16 cellular contexts compared by ENCODE assay signal in the genomic region with DNA sequence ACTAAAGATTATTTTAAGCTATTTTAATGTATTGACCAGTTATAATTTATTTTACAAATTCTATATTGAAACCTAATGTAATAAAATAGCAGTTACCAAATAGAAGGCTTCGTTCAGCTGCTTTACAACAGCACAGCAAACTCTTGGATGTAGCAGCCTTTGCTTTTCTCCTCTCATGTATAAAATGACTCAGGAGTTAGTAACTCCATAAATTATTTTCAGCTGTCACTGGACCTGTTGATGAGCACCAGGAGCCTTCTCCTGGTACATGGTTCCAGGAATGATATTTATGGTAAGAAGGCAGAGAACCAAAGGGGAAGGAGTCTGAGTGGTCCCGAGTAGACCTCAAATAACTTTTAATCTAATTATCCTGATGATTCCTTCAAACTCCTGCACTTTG.
DNase-seq lines count a peak whose midpoint lies in the region; ATAC-seq and TF ChIP-seq lines count a peak whose summit lies in the region.
"Had no signal": no experiment of that assay in that cellular context is flagged by ENCODE, and none has a peak within 500 bp of the region (broad histone marks: within the 10 kb centered on the region; RNA-seq: fewer than 3 reads in every experiment).

No MANE protein-coding gene starts in this region.

- H3K4ac ChIP-seq in mesenchymal stem cell (ENCODE audit: low read depth in 1 of 2, low read length in 2 of 2) = no peak overlapping the region

- peak; percentile 8 for DNase-seq in HFFc6
- peak; percentile 62 for DNase-seq in adipocyte (ENCODE audit: low read depth)
- DNase-seq in fibroblast of the aortic adventitia (ENCODE audit: low read depth) = peak; percentile 34
- peak; percentile 40 for DNase-seq in mesenchymal stem cell
- DNase-seq in activated T-cell treated with anti-CD3 and anti-CD28 coated beads, Interleukin-2, amount 50 U/mL, for 24 hours = no peak
- DNase-seq in medulla oblongata (ENCODE audit: extremely low spot score) = no peak
- DNase-seq: AML-193, COR-L47, H9, NCI-H2029, NCI-H510A, NCI-H82, Right ventricle myocardium superior, SK-N-SH had no signal

- H3K27ac Mint-ChIP-seq in HFFc6 = no peak overlapping the region
- H3K27ac Mint-ChIP-seq in activated T-cell treated with anti-CD3 and anti-CD28 coated beads, Interleukin-2, amount 50 U/mL, for 24 hours = no peak overlapping the region
- H3K27ac Mint-ChIP-seq: H9 had no signal

- no peaks in the 10 kb centered on the region for H3K36me3 Mint-ChIP-seq in HFFc6 (ENCODE audit: low read depth)
- H3K36me3 Mint-ChIP-seq in activated T-cell treated with anti-CD3 and anti-CD28 coated beads, Interleukin-2, amount 50 U/mL, for 24 hours (ENCODE audit: low read depth) = no peaks in the 10 kb centered on the region

- peaks cover 20% of the 10 kb centered on the region for H3K4me1 Mint-ChIP-seq in HFFc6 (ENCODE audit: low read depth)
- no peaks in the 10 kb centered on the region for H3K4me1 Mint-ChIP-seq in activated T-cell treated with anti-CD3 and anti-CD28 coated beads, Interleukin-2, amount 50 U/mL, for 24 hours (ENCODE audit: low read depth)
- H3K4me1 Mint-ChIP-seq: H9 had no signal

- no peak overlapping the region for H2BK5ac ChIP-seq in mesenchymal stem cell (ENCODE audit: low read depth, low read length, poor library complexity, severe bottlenecking)

- H3K9ac ChIP-seq in adipocyte (ENCODE audit: low read length) (no peak overlapping the region), mesenchymal stem cell (ENCODE audit: low read length) (no peak overlapping the region)
- H3K9ac ChIP-seq: SK-N-SH had no signal

- H3K4me1 ChIP-seq in adipocyte (ENCODE audit: control insufficient read depth, insufficient read depth, low read length) (no peaks in the 10 kb centered on the region), mesenchymal stem cell (ENCODE audit: control insufficient read depth, insufficient read depth, low read depth, low read length) (no peaks in the 10 kb centered on the region)

- no peak overlapping the region for H2BK12ac ChIP-seq in mesenchymal stem cell (ENCODE audit: low read length in 2 of 2)

- H3K36me3 ChIP-seq in adipocyte (ENCODE audit: control insufficient read depth, insufficient read depth, low read length, severe bottlenecking) (no peaks in the 10 kb centered on the region), mesenchymal stem cell (ENCODE audit: control insufficient read depth in 1 of 2, insufficient read depth in 2 of 2, low read depth in 1 of 2, low read length in 2 of 2) (no peaks in the 10 kb centered on the region)

- no peaks in the 10 kb centered on the region for H3K9me3 Mint-ChIP-seq in HFFc6
- H3K9me3 Mint-ChIP-seq in activated T-cell treated with anti-CD3 and anti-CD28 coated beads, Interleukin-2, amount 50 U/mL, for 24 hours = peaks cover 2% of the 10 kb centered on the region
- H3K9me3 Mint-ChIP-seq: H9 had no signal

- H3K79me1 ChIP-seq in mesenchymal stem cell (replicated peaks; ENCODE audit: low read length, poor library complexity, severe bottlenecking) = no peaks in the 10 kb centered on the region

- 13% methylated on average over 1 of the region's 2 CpGs for WGBS in mesenchymal stem cell

- no peak overlapping the region for H3K27ac ChIP-seq in mesenchymal stem cell (ENCODE audit: low read length, poor library complexity, severe bottlenecking)

- no peak overlapping the region for H2AK5ac ChIP-seq in mesenchymal stem cell (ENCODE audit: low read length, severe bottlenecking)

- ATAC-seq in GM18517 (IDR thresholded peaks at IDR 0.05; ENCODE audit: unreplicated experiment) = no peak
- ATAC-seq: Panc1 had no signal

- no peak overlapping the region for H2AFZ ChIP-seq in mesenchymal stem cell (ENCODE audit: low read depth, low read length)

- no peak overlapping the region for H3K23ac ChIP-seq in mesenchymal stem cell (ENCODE audit: low read length in 2 of 2)

- no peak overlapping the region for H2BK120ac ChIP-seq in mesenchymal stem cell (ENCODE audit: low read depth, low read length)

- H3K4me3 ChIP-seq in adipocyte (ENCODE audit: low read length) = no peak overlapping the region
- no peak overlapping the region for H3K4me3 ChIP-seq in fibroblast of the aortic adventitia (ENCODE audit: low read depth, low read length)
- no peak overlapping the region for H3K4me3 ChIP-seq in mesenchymal stem cell (ENCODE audit: insufficient read depth in 1 of 2, low read depth in 1 of 2, low read length in 2 of 2)

- H3K14ac ChIP-seq in mesenchymal stem cell (ENCODE audit: low read length in 2 of 2) = no peak overlapping the region

- H3K9me3 ChIP-seq in adipocyte (ENCODE audit: control insufficient read depth, low read length) (no peaks in the 10 kb centered on the region), mesenchymal stem cell (ENCODE audit: control insufficient read depth, low read length) (no peaks in the 10 kb centered on the region)
- H3K9me3 ChIP-seq: SK-N-SH had no signal

- H2BK15ac ChIP-seq in mesenchymal stem cell (ENCODE audit: low read depth, poor library complexity, severe bottlenecking) = no peak overlapping the region

- no peak overlapping the region for H4K8ac ChIP-seq in mesenchymal stem cell (ENCODE audit: low read length)

- H3K4me3 Mint-ChIP-seq in HFFc6 = no peak overlapping the region
- no peak overlapping the region for H3K4me3 Mint-ChIP-seq in activated T-cell treated with anti-CD3 and anti-CD28 coated beads, Interleukin-2, amount 50 U/mL, for 24 hours
- H3K4me3 Mint-ChIP-seq: H9 had no signal

- H3K18ac ChIP-seq in mesenchymal stem cell (ENCODE audit: low read depth in 1 of 2, low read length in 2 of 2) = no peak overlapping the region

- no peak overlapping the region for H3K4me2 ChIP-seq in mesenchymal stem cell (ENCODE audit: low read length, poor library complexity, severe bottlenecking)
- H3K4me2 ChIP-seq: SK-N-SH had no signal

- no peak for TF ChIP-seq CTCF in HFFc6 (IDR thresholded peaks at IDR 0.05)
- no peak for TF ChIP-seq CTCF in fibroblast of the aortic adventitia (IDR thresholded peaks at IDR 0.05; ENCODE audit: insufficient read depth, low read length)

- H3K27me3 ChIP-seq in adipocyte (replicated peaks; ENCODE audit: control insufficient read depth, insufficient read depth, low read length) = no peaks in the 10 kb centered on the region
- H3K27me3 ChIP-seq in mesenchymal stem cell (ENCODE audit: control insufficient read depth in 1 of 2, insufficient read depth in 1 of 2, low read length in 2 of 2) = no peaks in the 10 kb centered on the region

- no peaks in the 10 kb centered on the region for H3K27me3 Mint-ChIP-seq in HFFc6 (ENCODE audit: insufficient read depth)
- no peaks in the 10 kb centered on the region for H3K27me3 Mint-ChIP-seq in activated T-cell treated with anti-CD3 and anti-CD28 coated beads, Interleukin-2, amount 50 U/mL, for 24 hours

- H4K91ac ChIP-seq in mesenchymal stem cell (ENCODE audit: low read length) = no peak overlapping the region

Comparison
In these comparisons a context has a peak if more than half of its experiments do, and no peak if none do; other contexts are left out.
1. DNase-seq: peak in HFFc6 (single experiment), adipocyte (single experiment), fibroblast of the aortic adventitia (single experiment) and mesenchymal stem cell (single experiment); none in activated T-cell treated with anti-CD3 and anti-CD28 coated beads, Interleukin-2, amount 50 U/mL, for 24 hours (single experiment) and medulla oblongata (single experiment).